Comparison of ENCODE assay signal across 25 cellular contexts in the genomic region with DNA sequence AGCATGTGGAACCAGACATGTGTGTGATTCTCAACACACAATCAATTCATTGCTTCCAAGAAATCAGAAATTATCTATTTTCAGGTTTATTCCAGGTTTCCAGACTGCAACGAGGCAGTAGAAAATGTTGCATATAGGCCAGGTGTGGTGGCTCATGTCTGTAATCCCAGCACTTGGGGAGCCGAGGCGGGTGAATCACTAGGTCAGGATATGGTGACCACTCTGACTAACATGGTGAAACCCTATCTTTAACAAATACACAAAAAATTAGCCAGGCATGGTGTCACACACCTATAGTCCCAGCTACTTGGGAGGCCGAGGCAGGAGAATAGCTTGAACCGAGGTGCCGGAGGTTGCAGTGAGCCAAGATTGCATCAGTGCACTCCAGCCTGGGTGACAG.
DNase-seq lines count a peak whose midpoint lies in the region; ATAC-seq, FAIRE-seq and TF ChIP-seq lines count a peak whose summit lies in the region.
"Had no signal": no experiment of that assay in that cellular context is flagged by ENCODE, and none has a peak within 500 bp of the region (broad histone marks: within the 10 kb centered on the region; RNA-seq: fewer than 3 reads in every experiment).

No MANE protein-coding gene starts in this region.

- H3K36me3 Mint-ChIP-seq in naive thymus-derived CD8-positive, alpha-beta T cell, result peaks cover 0 to 2% (median 0%) of the 10 kb centered on the region in 3 donors
- H3K36me3 Mint-ChIP-seq: CD14-positive monocyte; CD8-positive, alpha-beta memory T cell had no signal

- H3K4me3 ChIP-seq in epithelial cell of esophagus (ENCODE audit: low read length) (no peak overlapping the region), trophoblast cell (ENCODE audit: low read depth, low read length) (no peak overlapping the region)
- H3K4me3 ChIP-seq: A549; BLaER1 treated with 17β-estradiol and CSF1 and Interleukin-3, amounts not matched to agents 10 nM and 100 nM had no signal

- no peaks in the 10 kb centered on the region for H3K4me1 ChIP-seq in trophoblast cell (ENCODE audit: control insufficient read depth in 1 of 2, insufficient read depth in 2 of 2, low read length in 2 of 2)
- H3K4me1 ChIP-seq: A549; BE2C; BLaER1 treated with 17β-estradiol and CSF1 and Interleukin-3, amounts not matched to agents 10 nM and 100 nM had no signal

- H3K79me2 ChIP-seq in trophoblast cell (ENCODE audit: control insufficient read depth, insufficient read depth, low read length, poor library complexity), result no peaks in the 10 kb centered on the region

- no peaks in the 10 kb centered on the region for H3K36me3 ChIP-seq in trophoblast cell (ENCODE audit: control insufficient read depth in 1 of 2, insufficient read depth in 2 of 2, low read length in 2 of 2)
- H3K36me3 ChIP-seq: BE2C; BLaER1 treated with 17β-estradiol and CSF1 and Interleukin-3, amounts not matched to agents 10 nM and 100 nM had no signal

- H2BK120ac ChIP-seq in trophoblast cell (ENCODE audit: insufficient read depth, low read length, poor library complexity), result no peak overlapping the region

- no CpG with 5 or more reads among the region's 6 CpGs for WGBS in trophoblast cell (ENCODE audit: extremely low coverage, insufficient coverage, insufficient read length)

- POLR2A ChIA-PET in naive thymus-derived CD8-positive, alpha-beta T cell (lab: Charles Lee), result no interaction called here

- H2AFZ ChIP-seq in trophoblast cell (ENCODE audit: insufficient read depth, low read length, poor library complexity), result no peak overlapping the region

- no peak overlapping the region for H3K9ac ChIP-seq in trophoblast cell (ENCODE audit: low read length)
- H3K9ac ChIP-seq: BLaER1 treated with 17β-estradiol and CSF1 and Interleukin-3, amounts not matched to agents 10 nM and 100 nM had no signal

- peak overlapping the region; percentile 6 for H4K91ac ChIP-seq in trophoblast cell (ENCODE audit: low read depth, low read length)

- no peak overlapping the region for H4K12ac ChIP-seq in trophoblast cell (ENCODE audit: low read depth, low read length)

- no peaks in the 10 kb centered on the region for H3K27me3 ChIP-seq in trophoblast cell (ENCODE audit: insufficient read depth, low read length)
- H3K27me3 ChIP-seq: BE2C; BLaER1 treated with 17β-estradiol and CSF1 and Interleukin-3, amounts not matched to agents 10 nM and 100 nM had no signal

- TF ChIP-seq CTCF in epithelial cell of esophagus (IDR thresholded peaks at IDR 0.05; ENCODE audit: insufficient read depth, low read depth, low read length, missing control alignments), result no peak

- H3K27ac Mint-ChIP-seq in naive thymus-derived CD8-positive, alpha-beta T cell, result no peak overlapping the region
- H3K27ac Mint-ChIP-seq: CD14-positive monocyte; CD4-positive, alpha-beta T cell; CD8-positive, alpha-beta memory T cell had no signal

- no peak for ATAC-seq in naive thymus-derived CD8-positive, alpha-beta T cell
- ATAC-seq: A549 had no signal

- H3K27ac ChIP-seq in trophoblast cell (ENCODE audit: low read depth, low read length), result no peak overlapping the region
- H3K27ac ChIP-seq: A549; BLaER1 treated with 17β-estradiol and CSF1 and Interleukin-3, amounts not matched to agents 10 nM and 100 nM had no signal

- H3K14ac ChIP-seq in trophoblast cell (ENCODE audit: low read length), result no peak overlapping the region

- no peaks in the 10 kb centered on the region for H3K79me1 ChIP-seq in trophoblast cell (ENCODE audit: low read length)

- H3K4me1 Mint-ChIP-seq in naive thymus-derived CD8-positive, alpha-beta T cell, result no peaks in the 10 kb centered on the region
- H3K4me1 Mint-ChIP-seq: CD14-positive monocyte; CD8-positive, alpha-beta memory T cell had no signal

- FAIRE-seq in RCC 7860 (lab: Jason Lieb, UNC), result no peak
- FAIRE-seq: A549, D721Med, GM12891, GM18507 had no signal

- no peaks in the 10 kb centered on the region for H3K27me3 Mint-ChIP-seq in naive thymus-derived CD8-positive, alpha-beta T cell
- H3K27me3 Mint-ChIP-seq: CD4-positive, alpha-beta T cell; CD8-positive, alpha-beta memory T cell had no signal

- no peak overlapping the region for H3K18ac ChIP-seq in trophoblast cell (ENCODE audit: low read length)

- H3K4me2 ChIP-seq in trophoblast cell (ENCODE audit: low read length), result no peak overlapping the region
- H3K4me2 ChIP-seq: A549; BLaER1 treated with 17β-estradiol and CSF1 and Interleukin-3, amounts not matched to agents 10 nM and 100 nM had no signal

- no peak overlapping the region for H4K8ac ChIP-seq in trophoblast cell (ENCODE audit: low read depth, low read length)

- H3K4me3 Mint-ChIP-seq in naive thymus-derived CD8-positive, alpha-beta T cell, result no peak overlapping the region
- H3K4me3 Mint-ChIP-seq: CD14-positive monocyte; CD4-positive, alpha-beta T cell; CD8-positive, alpha-beta memory T cell had no signal

- no peak overlapping the region for H2BK5ac ChIP-seq in trophoblast cell (ENCODE audit: low read depth, low read length, poor library complexity)

- no peak overlapping the region for H3K4ac ChIP-seq in trophoblast cell (ENCODE audit: low read depth, low read length)

- H2AK5ac ChIP-seq in trophoblast cell (ENCODE audit: low read length), result no peak overlapping the region

- DNase-seq in RCC 7860 (ENCODE audit: low spot score) (peak; percentile 7), epithelial cell of esophagus (ENCODE audit: low read depth) (peak; percentile 50), trophoblast cell (no peak), putamen (ENCODE audit: low spot score) (no peak), globus pallidus (ENCODE audit: low spot score) (no peak)
- no peak for DNase-seq in naive thymus-derived CD8-positive, alpha-beta T cell
- DNase-seq: 8988T; ACHN; AML-193; BE2C; CD4-positive, alpha-beta T cell; CD8-positive, alpha-beta memory T cell; DMS 273 treated with DMSO at 0.1 percent for 48 hours; DMS53; DMS79 treated with DMSO at 0.1 percent for 48 hours; GF-D8; GOT3; H7; HCEC 1CT had no signal

- no peak overlapping the region for H2BK12ac ChIP-seq in trophoblast cell (ENCODE audit: low read length)

- H3K9me3 ChIP-seq in trophoblast cell (ENCODE audit: insufficient read depth, low read depth, low read length), result no peaks in the 10 kb centered on the region
- H3K9me3 ChIP-seq: A549; BE2C; BLaER1 treated with 17β-estradiol and CSF1 and Interleukin-3, amounts not matched to agents 10 nM and 100 nM had no signal

- H3K9me3 Mint-ChIP-seq in naive thymus-derived CD8-positive, alpha-beta T cell, result peaks cover 0 to 12% (median 0%) of the 10 kb centered on the region in 9 donors
- H3K9me3 Mint-ChIP-seq: CD4-positive, alpha-beta T cell had no signal

- H3K23ac ChIP-seq in trophoblast cell (ENCODE audit: low read length), result no peak overlapping the region

Comparison
In these comparisons a context has a peak if more than half of its experiments do, and no peak if none do; other contexts are left out.
1. DNase-seq: peak in RCC 7860 (single experiment) and epithelial cell of esophagus (single experiment); none in trophoblast cell (0 of 2), putamen (single experiment), globus pallidus (single experiment) and naive thymus-derived CD8-positive, alpha-beta T cell (0 of 10).